ENCODE assay signal across 1 cellular context in genomic region chr1:20198918-20199317, GRCh38.
TF ChIP-seq lines count a peak whose summit lies in the region.

No MANE protein-coding gene starts in this region.

TF ChIP-seq in K562, 482 proteins besides CTCF, POLR2A, EP300 and RAD21 (continued from another document and continues in another):
- TF ChIP-seq HMG20B (CRISPR knock-in tag; IDR thresholded peaks at IDR 0.05), result no peak
- TF ChIP-seq ZNF197 (CRISPR knock-in tag; IDR thresholded peaks at IDR 0.05; ENCODE audit: low read depth), result peak; percentile 54; the same call in 1 of the 2 replicates
- TF ChIP-seq ZNF12 (CRISPR knock-in tag; IDR thresholded peaks at IDR 0.05), result no peak
- TF ChIP-seq RNF2 (IDR thresholded peaks at IDR 0.05), result peak; percentile 60; the same call in 1 of the 2 replicates
- 0 out of 2 replicates have a peak, but pooled peaks have one; percentile 50 for TF ChIP-seq ZNF583 (CRISPR knock-in tag; IDR thresholded peaks at IDR 0.05)
- TF ChIP-seq XRCC5 (IDR thresholded peaks at IDR 0.05; ENCODE audit: low read depth, low read length), result no peak
- TF ChIP-seq YBX1 (IDR thresholded peaks at IDR 0.05), result no peak
- TF ChIP-seq ZNF764 (CRISPR knock-in tag; IDR thresholded peaks at IDR 0.05; ENCODE audit: low read depth), result no peak
- TF ChIP-seq ZBTB12 (CRISPR knock-in tag; IDR thresholded peaks at IDR 0.05), result peak; percentile 14; the same call in 1 of the 2 replicates
- no peak for TF ChIP-seq KLF1 (tag; IDR thresholded peaks at IDR 0.05)
- no peak for TF ChIP-seq HDAC8 (tag; IDR thresholded peaks at IDR 0.05)
- peak; percentile 79 for TF ChIP-seq CTBP1 (IDR thresholded peaks at IDR 0.05; ENCODE audit: borderline replicate concordance)
- no peak for TF ChIP-seq ZNF253 (CRISPR knock-in tag; conservative IDR thresholded peaks at IDR 0.05)
- TF ChIP-seq RREB1 (CRISPR knock-in tag; IDR thresholded peaks at IDR 0.05), result no peak
- TF ChIP-seq NCOA2 (IDR thresholded peaks at IDR 0.05; ENCODE audit: partially characterized antibody in 2 of 2), result peak in 1 of 2 experiments; percentile 8
- no peak; the same call in 1 of the 2 replicates for TF ChIP-seq NBN (IDR thresholded peaks at IDR 0.05; ENCODE audit: low read depth)
- no peak for TF ChIP-seq SFPQ (IDR thresholded peaks at IDR 0.05; ENCODE audit: low read depth, low read length)
- TF ChIP-seq ZNF280B (CRISPR knock-in tag; IDR thresholded peaks at IDR 0.05), result no peak
- TF ChIP-seq MCM5 (IDR thresholded peaks at IDR 0.05; ENCODE audit: low read depth), result no peak
- no peak for TF ChIP-seq SNAPC5 (CRISPR knock-in tag; IDR thresholded peaks at IDR 0.05)
- no peak for TF ChIP-seq RFX5 (IDR thresholded peaks at IDR 0.05; ENCODE audit: low read depth, low read length)
- no peak for TF ChIP-seq ZNF507 (tag; conservative IDR thresholded peaks at IDR 0.05)
- no peak for TF ChIP-seq RHOXF2B (CRISPR knock-in tag; conservative IDR thresholded peaks at IDR 0.05)
- no peak for TF ChIP-seq RBM17 (IDR thresholded peaks at IDR 0.05; ENCODE audit: borderline replicate concordance, low read depth, low read length)
- TF ChIP-seq MXD1 (CRISPR knock-in tag; IDR thresholded peaks at IDR 0.05; ENCODE audit: borderline replicate concordance, poor library complexity, severe bottlenecking), result no peak
- peak; percentile 82; the same call in 1 of the 2 replicates for TF ChIP-seq PHB2 (IDR thresholded peaks at IDR 0.05; ENCODE audit: low read depth)
- TF ChIP-seq FOXP1 (CRISPR knock-in tag; IDR thresholded peaks at IDR 0.05), result no peak
- TF ChIP-seq MBD1 (CRISPR knock-in tag; IDR thresholded peaks at IDR 0.05), result no peak
- TF ChIP-seq COPS2 (conservative IDR thresholded peaks at IDR 0.05), result no peak
- TF ChIP-seq DNMT1 (IDR thresholded peaks at IDR 0.05), result no peak
- TF ChIP-seq SMARCA5 (IDR thresholded peaks at IDR 0.05), result no peak
- no peak for TF ChIP-seq SIX5 (IDR thresholded peaks at IDR 0.05; ENCODE audit: borderline replicate concordance in 1 of 2, insufficient read depth in 1 of 2, low read depth in 1 of 2, low read length in 2 of 2)
- TF ChIP-seq HDAC6 (IDR thresholded peaks at IDR 0.05; ENCODE audit: low read depth, low read length), result no peak
- TF ChIP-seq NR2C2 (CRISPR knock-in tag; IDR thresholded peaks at IDR 0.05), result no peak
- no peak for TF ChIP-seq NR2C2 (tag; IDR thresholded peaks at IDR 0.05)
- no peak for TF ChIP-seq KLF10 (CRISPR knock-in tag; IDR thresholded peaks at IDR 0.05)
- TF ChIP-seq NR2C1 (IDR thresholded peaks at IDR 0.05), result no peak
- peak; percentile 39; the same call in 1 of the 2 replicates for TF ChIP-seq NR2C1 (tag; IDR thresholded peaks at IDR 0.05)
